ENCODE assay signal across 8 cellular contexts in the genomic region with DNA sequence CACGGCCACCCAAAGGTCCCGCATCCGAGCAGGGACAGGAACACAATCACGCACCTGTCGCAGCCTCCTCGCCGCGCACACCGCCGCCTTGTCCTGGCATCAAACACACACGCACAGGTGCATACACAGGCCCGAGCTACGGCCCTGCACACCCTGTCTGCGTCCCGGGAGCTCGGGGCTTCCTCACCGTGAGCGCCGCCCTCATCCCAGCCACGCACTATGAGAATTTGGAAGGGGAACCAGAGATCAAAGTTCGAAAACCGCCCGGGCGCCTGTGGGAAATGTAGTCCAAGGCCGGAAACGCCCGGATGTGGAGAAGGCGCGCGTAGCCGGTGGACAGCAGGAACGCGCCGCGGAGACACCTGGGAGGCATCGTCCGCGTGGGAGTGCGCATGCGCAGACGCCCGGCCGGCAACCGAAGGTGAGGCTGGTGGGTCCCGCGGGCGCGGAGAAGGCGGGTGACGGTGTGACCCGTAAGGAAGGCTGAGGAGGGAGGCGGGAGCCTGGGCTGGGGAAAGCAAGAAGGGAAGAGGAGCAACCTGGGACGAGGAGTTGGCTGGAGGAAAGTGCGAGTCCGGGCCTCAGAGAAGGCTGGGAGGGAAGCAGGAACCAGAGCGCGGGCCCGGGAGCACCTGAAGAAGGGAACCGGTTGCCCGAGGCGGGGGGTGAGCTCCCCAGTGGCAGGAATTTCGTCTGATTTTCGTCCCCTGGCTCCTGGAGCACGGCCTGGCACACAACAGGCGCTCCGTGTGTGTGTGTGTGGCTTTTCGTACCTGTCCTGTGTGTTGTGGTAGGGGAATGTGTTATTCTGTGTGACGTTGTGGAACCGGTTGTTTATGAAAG. TPM values are rescaled to one million over a fixed set of nuclear protein-coding genes. Genes with fewer than 3 reads are reported as not detected.
A peak's percentile ranks its signal among the peaks of the same experiment; 100 is the strongest.
DNase-seq lines count a peak whose midpoint lies in the region; ATAC-seq lines count a peak whose summit lies in the region.

A gene (plus strand): TSS at position 399 of the 843 bp plus-strand sequence. CDS start 7,256 bp downstream, outside the sequence.

- ATAC-seq in GM19467 (IDR thresholded peaks at IDR 0.05; ENCODE audit: unreplicated experiment) = peak; percentile 90
- peak; percentile 93 for ATAC-seq in activated CD8-positive, alpha-beta memory T cell treated with anti-CD3 and anti-CD28 coated beads, Interleukin-2, amount 10 ng/mL, durations not matched to agents 7 days and 5 days

- H3K27ac ChIP-seq in CD8-positive, alpha-beta memory T cell (ENCODE audit: low read depth, low read length) = peak within 1 kb of the TSS; percentile 80
- no peak within 1 kb of the TSS for H3K27ac ChIP-seq in mesenchymal stem cell (ENCODE audit: low read length, poor library complexity, severe bottlenecking)

- H3K14ac ChIP-seq in mesenchymal stem cell (ENCODE audit: low read length in 2 of 2) = peak within 1 kb of the TSS in 1 of 2 experiments; percentile 98

- peaks cover 0 to 3% of the 10 kb centered on the region in 2 donors for H3K27me3 Mint-ChIP-seq in CD8-positive, alpha-beta memory T cell
- no peaks in the 10 kb centered on the region for H3K27me3 Mint-ChIP-seq in activated CD8-positive, alpha-beta memory T cell treated with anti-CD3 and anti-CD28 coated beads, Interleukin-2, amount 10 ng/mL, durations not matched to agents 7 days and 5 days

- no peak within 1 kb of the TSS for H2AK5ac ChIP-seq in mesenchymal stem cell (ENCODE audit: low read length, severe bottlenecking)

- no peaks in the 10 kb centered on the region for H3K9me3 ChIP-seq in CD8-positive, alpha-beta memory T cell (ENCODE audit: low read length)
- H3K9me3 ChIP-seq in endocrine pancreas (ENCODE audit: control insufficient read depth, low read length) (no peaks in the 10 kb centered on the region), mesenchymal stem cell (ENCODE audit: control insufficient read depth, low read length) (peaks cover 33% of the 10 kb centered on the region)

- peaks cover 33% of the 10 kb centered on the region for H3K79me1 ChIP-seq in mesenchymal stem cell (replicated peaks; ENCODE audit: low read length, poor library complexity, severe bottlenecking)

- H2AFZ ChIP-seq in mesenchymal stem cell (ENCODE audit: low read depth, low read length) = peak within 1 kb of the TSS; percentile 100

- peak within 1 kb of the TSS; percentile 87 for H3K4me3 ChIP-seq in CD8-positive, alpha-beta memory T cell (ENCODE audit: low read length)
- H3K4me3 ChIP-seq in endocrine pancreas (ENCODE audit: control insufficient read depth, insufficient read depth, low read length) (peak within 1 kb of the TSS; percentile 93), mesenchymal stem cell (ENCODE audit: insufficient read depth in 1 of 2, low read depth in 1 of 2, low read length in 2 of 2) (peak within 1 kb of the TSS; percentile 92 to 93)

- peaks cover 26 to 64% (median 45%) of the 10 kb centered on the region in 3 donors for H3K36me3 Mint-ChIP-seq in CD8-positive, alpha-beta memory T cell
- peaks cover 67% of the 10 kb centered on the region for H3K36me3 Mint-ChIP-seq in activated CD8-positive, alpha-beta memory T cell treated with anti-CD3 and anti-CD28 coated beads, Interleukin-2, amount 10 ng/mL, durations not matched to agents 7 days and 5 days

- DNase-seq in CD8-positive, alpha-beta memory T cell = peak; percentile 94 to 98 (median 96)
- peak; percentile 98 for DNase-seq in HS-27A (ENCODE audit: low read depth)
- peak; percentile 92 to 93 for DNase-seq in NOMO-1 (lab: John Stamatoyannopoulos, UW; ENCODE audit: unreplicated experiment in 2 of 2)
- peak; percentile 98 for DNase-seq in activated CD8-positive, alpha-beta memory T cell treated with anti-CD3 and anti-CD28 coated beads, Interleukin-2, amount 10 ng/mL, durations not matched to agents 7 days and 5 days
- DNase-seq in mesenchymal stem cell = peak; percentile 89
- DNase-seq in stimulated activated CD8-positive, alpha-beta memory T cell treated with anti-CD3 and anti-CD28 coated beads, Interleukin-12 subunit alpha, Interleukin-12 subunit beta, amount 100 ng/mL, for 24 hours (ENCODE audit: extremely low read depth) = peak; percentile 98

- H3K27ac Mint-ChIP-seq in CD8-positive, alpha-beta memory T cell = peak within 1 kb of the TSS; percentile 88 to 100 (median 96)
- H3K27ac Mint-ChIP-seq in activated CD8-positive, alpha-beta memory T cell treated with anti-CD3 and anti-CD28 coated beads, Interleukin-2, amount 10 ng/mL, durations not matched to agents 7 days and 5 days = peak within 1 kb of the TSS; percentile 95

- H2BK120ac ChIP-seq in mesenchymal stem cell (ENCODE audit: low read depth, low read length) = no peak within 1 kb of the TSS

- no peaks in the 10 kb centered on the region for H3K27me3 ChIP-seq in CD8-positive, alpha-beta memory T cell (ENCODE audit: insufficient read depth, low read length, poor library complexity, severe bottlenecking)
- no peaks in the 10 kb centered on the region for H3K27me3 ChIP-seq in endocrine pancreas (ENCODE audit: control insufficient read depth, insufficient read depth, low read length)
- H3K27me3 ChIP-seq in mesenchymal stem cell (ENCODE audit: control insufficient read depth in 1 of 2, insufficient read depth in 1 of 2, low read length in 2 of 2) = no peaks in the 10 kb centered on the region

- peaks cover 29% of the 10 kb centered on the region for H3K36me3 ChIP-seq in CD8-positive, alpha-beta memory T cell (ENCODE audit: insufficient read depth, low read length)
- H3K36me3 ChIP-seq in endocrine pancreas (ENCODE audit: control insufficient read depth, insufficient read depth, low read length) = peaks cover 16% of the 10 kb centered on the region
- peaks cover 24 to 38% of the 10 kb centered on the region in 2 experiments for H3K36me3 ChIP-seq in mesenchymal stem cell (ENCODE audit: control insufficient read depth in 1 of 2, insufficient read depth in 2 of 2, low read depth in 1 of 2, low read length in 2 of 2)

- peak within 1 kb of the TSS; percentile 96 for H4K8ac ChIP-seq in mesenchymal stem cell (ENCODE audit: low read length)

- peak within 1 kb of the TSS; percentile 65 for H4K91ac ChIP-seq in mesenchymal stem cell (ENCODE audit: low read length)

- peak within 1 kb of the TSS in 1 of 2 experiments; percentile 99 for H3K23ac ChIP-seq in mesenchymal stem cell (ENCODE audit: low read length in 2 of 2)

- CTCF ChIA-PET in CD8-positive, alpha-beta memory T cell (lab: Charles Lee) = interaction anchor here (1.2 kb wide), 1 partner anchor 13 kb away, joined by 4 read pairs; no protein-coding TSS in a partner anchor
- CTCF ChIA-PET in activated CD8-positive, alpha-beta memory T cell treated with anti-CD3 and anti-CD28 coated beads, Interleukin-2, amount 10 ng/mL, durations not matched to agents 7 days and 5 days (lab: Charles Lee) = no interaction called here

- peaks cover 22% of the 10 kb centered on the region for H3K4me1 ChIP-seq in CD8-positive, alpha-beta memory T cell (ENCODE audit: insufficient read depth, low read length)
- no peaks in the 10 kb centered on the region for H3K4me1 ChIP-seq in endocrine pancreas (ENCODE audit: control insufficient read depth, insufficient read depth, low read length)
- peaks cover 4% of the 10 kb centered on the region for H3K4me1 ChIP-seq in mesenchymal stem cell (ENCODE audit: control insufficient read depth, insufficient read depth, low read depth, low read length)

- H3K9ac ChIP-seq in endocrine pancreas (ENCODE audit: control insufficient read depth, insufficient read depth, low read length) = peak within 1 kb of the TSS; percentile 86
- H3K9ac ChIP-seq in mesenchymal stem cell (ENCODE audit: low read length) = peak within 1 kb of the TSS; percentile 97

- H3K4me3 Mint-ChIP-seq in CD8-positive, alpha-beta memory T cell = peak within 1 kb of the TSS; percentile 94 to 99 (median 99)
- peak within 1 kb of the TSS; percentile 98 for H3K4me3 Mint-ChIP-seq in activated CD8-positive, alpha-beta memory T cell treated with anti-CD3 and anti-CD28 coated beads, Interleukin-2, amount 10 ng/mL, durations not matched to agents 7 days and 5 days

- peak within 1 kb of the TSS in 1 of 2 experiments; percentile 66 for H2BK12ac ChIP-seq in mesenchymal stem cell (ENCODE audit: low read length in 2 of 2)

- no peak within 1 kb of the TSS for H2BK5ac ChIP-seq in mesenchymal stem cell (ENCODE audit: low read depth, low read length, poor library complexity, severe bottlenecking)

- POLR2A ChIA-PET in CD8-positive, alpha-beta memory T cell (lab: Charles Lee) = interaction anchor here (0.6 kb wide), 1 partner anchor 537 kb away, joined by 3 read pairs; no protein-coding TSS in a partner anchor

- peaks cover 0 to 12% (median 1%) of the 10 kb centered on the region in 5 donors for H3K9me3 Mint-ChIP-seq in CD8-positive, alpha-beta memory T cell
- H3K9me3 Mint-ChIP-seq in activated CD8-positive, alpha-beta memory T cell treated with anti-CD3 and anti-CD28 coated beads, Interleukin-2, amount 10 ng/mL, durations not matched to agents 7 days and 5 days (ENCODE audit: low read depth) = peaks cover 14% of the 10 kb centered on the region

- peak within 1 kb of the TSS; percentile 30 for H2BK15ac ChIP-seq in mesenchymal stem cell (ENCODE audit: low read depth, poor library complexity, severe bottlenecking)

- peak within 1 kb of the TSS; percentile 88 for H3K4me2 ChIP-seq in mesenchymal stem cell (ENCODE audit: low read length, poor library complexity, severe bottlenecking)

- H3K4me1 Mint-ChIP-seq in CD8-positive, alpha-beta memory T cell = peaks cover 38 to 56% (median 46%) of the 10 kb centered on the region in 3 donors
- H3K4me1 Mint-ChIP-seq in activated CD8-positive, alpha-beta memory T cell treated with anti-CD3 and anti-CD28 coated beads, Interleukin-2, amount 10 ng/mL, durations not matched to agents 7 days and 5 days = peaks cover 34% of the 10 kb centered on the region

- peak within 1 kb of the TSS; percentile 5 to 90 for H3K4ac ChIP-seq in mesenchymal stem cell (ENCODE audit: low read depth in 1 of 2, low read length in 2 of 2)

- under 1% methylated on average over 68 of the region's 69 CpGs for WGBS in mesenchymal stem cell

- peak within 1 kb of the TSS; percentile 56 to 93 for H3K18ac ChIP-seq in mesenchymal stem cell (ENCODE audit: low read depth in 1 of 2, low read length in 2 of 2)

RNA-seq across cellular contexts. Expression of the gene that starts here (rescaled TPM):
- 1 to 10 TPM; 7.2 to 9.4 TPM for total RNA-seq in CD8-positive, alpha-beta memory T cell
- polyA plus RNA-seq in CD8-positive, alpha-beta memory T cell = 14.7 TPM
- total RNA-seq in activated CD8-positive, alpha-beta memory T cell treated with anti-CD3 and anti-CD28 coated beads, Interleukin-2, amount 10 ng/mL, durations not matched to agents 7 days and 5 days = 10 to 100 TPM in 1 of 2 experiments, 1 to 10 TPM in 1; 7.8 to 12.6 TPM
- 4.4 TPM for polyA plus RNA-seq in mesenchymal stem cell (2013, experiment 1 of 2)
- 3.9 TPM for polyA plus RNA-seq in mesenchymal stem cell (2013, experiment 2 of 2)
